Comparison of ENCODE assay signal across 27 cellular contexts in genomic region chr10:71011141-71011540, GRCh38.
"Had no signal": no experiment of that assay in that cellular context is flagged by ENCODE, and none has a peak within 500 bp of the region (broad histone marks: within the 10 kb centered on the region; RNA-seq: fewer than 3 reads in every experiment).

No MANE protein-coding gene starts in this region.

- H2AFZ ChIP-seq: hepatocyte had no signal

- H3K36me3 ChIP-seq: left ventricle myocardium inferior, neutrophil, ovary, prostate gland, stomach, thyroid gland, transverse colon, upper lobe of left lung, vagina had no signal

- H3K79me2 ChIP-seq: hepatocyte had no signal

- H3K4me1 ChIP-seq: prostate gland, stomach, testis, thyroid gland, transverse colon, upper lobe of left lung, vagina had no signal

- H3K9me3 ChIP-seq: left ventricle myocardium inferior, mucosa of descending colon, neutrophil, ovary, prostate gland, stomach, testis, thyroid gland, transverse colon, upper lobe of left lung, vagina had no signal

- H3K4me1 Mint-ChIP-seq: stimulated activated naive B cell treated with anti-CD40 and anti-IgM and Interleukin-4, amounts not matched to agents 10 μg/mL and 1 μg/mL and 100 μg/mL, for 72 hours had no signal

- H3K9me3 Mint-ChIP-seq: naive thymus-derived CD4-positive, alpha-beta T cell; natural killer cell treated with Interleukin-12 subunit alpha and Interleukin-12 subunit beta and Interleukin-15 and Interleukin-18, amount 100 ng/mL, for 72 hours; stimulated activated naive B cell treated with anti-CD40 and anti-IgM and Interleukin-4, amounts not matched to agents 10 μg/mL and 1 μg/mL and 100 μg/mL, for 72 hours had no signal

- H3K36me3 Mint-ChIP-seq: naive thymus-derived CD4-positive, alpha-beta T cell; natural killer cell treated with Interleukin-12 subunit alpha and Interleukin-12 subunit beta and Interleukin-15 and Interleukin-18, amount 100 ng/mL, for 72 hours; stimulated activated naive B cell treated with anti-CD40 and anti-IgM and Interleukin-4, amounts not matched to agents 10 μg/mL and 1 μg/mL and 100 μg/mL, for 72 hours had no signal

- H3K27me3 ChIP-seq: hepatocyte, neutrophil, ovary, testis, thyroid gland, transverse colon, upper lobe of left lung, vagina had no signal

- H3K4me3 ChIP-seq: hepatocyte, left ventricle myocardium inferior, lung, mucosa of descending colon, ovary, prostate gland, skin epidermis, stomach, testis, thyroid gland, transverse colon, upper lobe of left lung, vagina had no signal

- H3K4me3 Mint-ChIP-seq: naive thymus-derived CD4-positive, alpha-beta T cell; natural killer cell treated with Interleukin-12 subunit alpha and Interleukin-12 subunit beta and Interleukin-15 and Interleukin-18, amount 100 ng/mL, for 72 hours; stimulated activated naive B cell treated with anti-CD40 and anti-IgM and Interleukin-4, amounts not matched to agents 10 μg/mL and 1 μg/mL and 100 μg/mL, for 72 hours had no signal

- H3K4me2 ChIP-seq: hepatocyte had no signal

- H3K27ac ChIP-seq: hepatocyte, left ventricle myocardium inferior, neutrophil, ovary, prostate gland, skin epidermis, stomach, testis, thyroid gland, transverse colon, upper lobe of left lung, vagina had no signal

- H3K27ac Mint-ChIP-seq: naive thymus-derived CD4-positive, alpha-beta T cell; natural killer cell treated with Interleukin-12 subunit alpha and Interleukin-12 subunit beta and Interleukin-15 and Interleukin-18, amount 100 ng/mL, for 72 hours; stimulated activated naive B cell treated with anti-CD40 and anti-IgM and Interleukin-4, amounts not matched to agents 10 μg/mL and 1 μg/mL and 100 μg/mL, for 72 hours had no signal

- DNase-seq: islet precursor cell; left ventricle myocardium inferior; midbrain; mucosa of descending colon; naive thymus-derived CD4-positive, alpha-beta T cell; occipital lobe; ovary; retina; right cardiac atrium; stimulated activated CD4-positive, alpha-beta T cell treated with anti-CD3 and anti-CD28 coated beads, Interleukin-12 subunit alpha, Interleukin-12 subunit beta, amount 100 ng/mL, for 4 hours; stimulated activated CD4-positive, alpha-beta T cell treated with anti-CD3 and anti-CD28 coated beads, Interleukin-15, amount 100 ng/mL, for 24 hours; stimulated activated CD4-positive, alpha-beta T cell treated with anti-CD3 and anti-CD28 coated beads, Interleukin-2, amount 100 ng/mL, for 24 hours; stimulated activated CD4-positive, alpha-beta T cell treated with anti-CD3 and anti-CD28 coated beads, Interleukin-4, amount 100 ng/mL, for 1 hour; stimulated activated naive B cell treated with anti-CD40 and anti-IgM and Interleukin-4, amounts not matched to agents 10 μg/mL and 1 μg/mL and 100 μg/mL, for 72 hours; stimulated activated naive CD8-positive, alpha-beta T cell treated with anti-CD3 and anti-CD28 coated beads, Interleukin-15, Interleukin-2, amounts not matched to agents 100 U/mL and 50 U/mL, for 24 hours; stomach; thyroid gland; transverse colon; upper lobe of left lung had no signal
